Comparison of ENCODE assay signal across 1 cellular context in the genomic region with DNA sequence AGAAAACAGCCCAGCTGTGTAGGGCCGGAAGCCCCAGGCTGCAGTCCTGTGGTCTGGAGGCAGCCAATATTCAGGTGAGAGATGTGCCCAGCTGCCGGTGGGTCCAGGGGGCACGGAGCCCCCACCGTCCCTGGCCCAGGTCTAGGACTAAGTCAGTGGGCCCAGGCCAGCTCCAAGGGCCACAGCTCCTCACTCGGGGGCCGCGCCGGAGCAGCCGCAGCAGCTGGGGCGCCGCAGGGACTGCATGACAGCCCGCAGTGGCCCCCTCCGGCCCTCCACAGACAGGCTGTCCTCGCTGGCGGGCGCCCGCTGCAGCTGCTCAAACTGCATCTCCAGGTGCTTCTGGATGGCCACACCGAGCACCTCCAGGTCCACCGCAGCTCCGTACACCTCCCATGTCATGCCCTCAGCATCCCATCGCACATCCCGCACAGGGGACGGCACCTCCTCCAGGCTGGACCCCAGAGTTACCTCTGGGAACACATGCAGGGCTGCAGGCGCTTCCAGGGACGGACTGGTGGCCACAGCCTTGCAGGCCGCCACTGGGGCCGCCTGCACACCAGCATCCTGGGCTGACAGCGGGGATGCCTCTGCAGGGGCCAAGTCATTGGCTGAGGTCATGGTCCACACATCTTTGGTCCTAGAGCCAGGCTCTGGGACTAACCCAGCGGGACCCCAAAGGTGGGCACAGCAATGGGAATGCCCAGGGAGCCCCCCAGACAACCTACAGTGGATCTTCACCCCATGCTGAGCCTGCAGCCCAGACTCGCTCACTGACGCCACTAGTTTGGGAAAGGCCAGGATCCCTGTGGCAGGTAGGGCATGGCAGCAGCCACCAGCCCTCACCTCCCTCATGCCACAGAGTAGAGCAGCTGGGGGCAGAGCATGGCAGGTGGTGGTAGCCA.
TF ChIP-seq lines count a peak whose summit lies in the region.

No MANE protein-coding gene starts in this region.

TF ChIP-seq in K562, 482 proteins besides CTCF, POLR2A, EP300 and RAD21 (continues in another document):
- TF ChIP-seq ELF1 (tag; IDR thresholded peaks at IDR 0.05), result no peak
- TF ChIP-seq ZNF57 (CRISPR knock-in tag; IDR thresholded peaks at IDR 0.05), result no peak
- peak; percentile 39; the same call in 1 of the 2 replicates for TF ChIP-seq STAG1 (CRISPR knock-in tag; IDR thresholded peaks at IDR 0.05; ENCODE audit: borderline replicate concordance)
- TF ChIP-seq, protein P1, sequence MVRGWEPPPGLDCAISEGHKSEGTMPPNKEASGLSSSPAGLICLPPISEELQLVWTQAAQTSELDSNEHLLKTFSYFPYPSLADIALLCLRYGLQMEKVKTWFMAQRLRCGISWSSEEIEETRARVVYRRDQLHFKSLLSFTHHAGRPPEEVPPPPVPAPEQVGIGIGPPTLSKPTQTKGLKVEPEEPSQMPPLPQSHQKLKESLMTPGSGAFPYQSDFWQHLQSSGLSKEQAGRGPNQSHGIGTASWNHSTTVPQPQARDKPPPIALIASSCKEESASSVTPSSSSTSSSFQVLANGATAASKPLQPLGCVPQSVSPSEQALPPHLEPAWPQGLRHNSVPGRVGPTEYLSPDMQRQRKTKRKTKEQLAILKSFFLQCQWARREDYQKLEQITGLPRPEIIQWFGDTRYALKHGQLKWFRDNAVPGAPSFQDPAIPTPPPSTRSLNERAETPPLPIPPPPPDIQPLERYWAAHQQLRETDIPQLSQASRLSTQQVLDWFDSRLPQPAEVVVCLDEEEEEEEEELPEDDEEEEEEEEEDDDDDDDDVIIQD (CRISPR knock-in tag; IDR thresholded peaks at IDR 0.05), result no peak
- TF ChIP-seq SRSF9 (IDR thresholded peaks at IDR 0.05; ENCODE audit: borderline replicate concordance, low read depth, low read length), result no peak
- TF ChIP-seq RBM34 (IDR thresholded peaks at IDR 0.05; ENCODE audit: borderline replicate concordance, insufficient read depth, low read length), result no peak
- TF ChIP-seq, protein P2, sequence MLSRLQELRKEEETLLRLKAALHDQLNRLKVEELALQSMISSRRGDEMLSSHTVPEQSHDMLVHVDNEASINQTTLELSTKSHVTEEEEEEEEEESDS (CRISPR knock-in tag; IDR thresholded peaks at IDR 0.05), result no peak
- no peak for TF ChIP-seq ZNF263 (CRISPR knock-in tag; IDR thresholded peaks at IDR 0.05; ENCODE audit: borderline replicate concordance)
- TF ChIP-seq FOXP1 (CRISPR knock-in tag; IDR thresholded peaks at IDR 0.05), result 0 out of 2 replicates have a peak, but pooled peaks have one; percentile 27
- no peak for TF ChIP-seq HNRNPLL (IDR thresholded peaks at IDR 0.05; ENCODE audit: low read depth, low read length, poor library complexity, severe bottlenecking)
- no peak for TF ChIP-seq CBX2 (IDR thresholded peaks at IDR 0.05; ENCODE audit: insufficient read depth, low read length, poor library complexity, severe bottlenecking)
- TF ChIP-seq, protein P3, sequence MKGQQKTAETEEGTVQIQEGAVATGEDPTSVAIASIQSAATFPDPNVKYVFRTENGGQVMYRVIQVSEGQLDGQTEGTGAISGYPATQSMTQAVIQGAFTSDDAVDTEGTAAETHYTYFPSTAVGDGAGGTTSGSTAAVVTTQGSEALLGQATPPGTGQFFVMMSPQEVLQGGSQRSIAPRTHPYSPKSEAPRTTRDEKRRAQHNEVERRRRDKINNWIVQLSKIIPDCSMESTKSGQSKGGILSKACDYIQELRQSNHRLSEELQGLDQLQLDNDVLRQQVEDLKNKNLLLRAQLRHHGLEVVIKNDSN (CRISPR knock-in tag; IDR thresholded peaks at IDR 0.05), result peak; percentile 35; the same call in 1 of the 2 replicates
- no peak for TF ChIP-seq NEUROD1 (IDR thresholded peaks at IDR 0.05; ENCODE audit: borderline replicate concordance, low read depth, low read length, partially characterized antibody)
- TF ChIP-seq RBBP5 (IDR thresholded peaks at IDR 0.05; ENCODE audit: borderline replicate concordance, insufficient read depth, low read length, poor library complexity, severe bottlenecking), result peak; percentile 20
- TF ChIP-seq MTA1 (IDR thresholded peaks at IDR 0.05; ENCODE audit: borderline replicate concordance), result no peak
- no peak for TF ChIP-seq RBM39 (optimal IDR thresholded peaks at IDR 0.05; ENCODE audit: low read depth, low read length)
- peak; percentile 20; the same call in 1 of the 2 replicates for TF ChIP-seq CEBPG (CRISPR knock-in tag; IDR thresholded peaks at IDR 0.05)
- no peak for TF ChIP-seq CEBPG (tag; conservative IDR thresholded peaks at IDR 0.05 in 1 of 2, IDR thresholded peaks at IDR 0.05 in 1 of 2)
- TF ChIP-seq, protein P4, sequence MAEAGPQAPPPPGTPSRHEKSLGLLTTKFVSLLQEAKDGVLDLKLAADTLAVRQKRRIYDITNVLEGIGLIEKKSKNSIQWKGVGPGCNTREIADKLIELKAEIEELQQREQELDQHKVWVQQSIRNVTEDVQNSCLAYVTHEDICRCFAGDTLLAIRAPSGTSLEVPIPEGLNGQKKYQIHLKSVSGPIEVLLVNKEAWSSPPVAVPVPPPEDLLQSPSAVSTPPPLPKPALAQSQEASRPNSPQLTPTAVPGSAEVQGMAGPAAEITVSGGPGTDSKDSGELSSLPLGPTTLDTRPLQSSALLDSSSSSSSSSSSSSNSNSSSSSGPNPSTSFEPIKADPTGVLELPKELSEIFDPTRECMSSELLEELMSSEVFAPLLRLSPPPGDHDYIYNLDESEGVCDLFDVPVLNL (CRISPR knock-in tag; IDR thresholded peaks at IDR 0.05; ENCODE audit: low read depth), result no peak
- no peak for TF ChIP-seq SUPT5H (IDR thresholded peaks at IDR 0.05)
- no peak for TF ChIP-seq MECOM (CRISPR knock-in tag; IDR thresholded peaks at IDR 0.05)
- TF ChIP-seq, protein P5, sequence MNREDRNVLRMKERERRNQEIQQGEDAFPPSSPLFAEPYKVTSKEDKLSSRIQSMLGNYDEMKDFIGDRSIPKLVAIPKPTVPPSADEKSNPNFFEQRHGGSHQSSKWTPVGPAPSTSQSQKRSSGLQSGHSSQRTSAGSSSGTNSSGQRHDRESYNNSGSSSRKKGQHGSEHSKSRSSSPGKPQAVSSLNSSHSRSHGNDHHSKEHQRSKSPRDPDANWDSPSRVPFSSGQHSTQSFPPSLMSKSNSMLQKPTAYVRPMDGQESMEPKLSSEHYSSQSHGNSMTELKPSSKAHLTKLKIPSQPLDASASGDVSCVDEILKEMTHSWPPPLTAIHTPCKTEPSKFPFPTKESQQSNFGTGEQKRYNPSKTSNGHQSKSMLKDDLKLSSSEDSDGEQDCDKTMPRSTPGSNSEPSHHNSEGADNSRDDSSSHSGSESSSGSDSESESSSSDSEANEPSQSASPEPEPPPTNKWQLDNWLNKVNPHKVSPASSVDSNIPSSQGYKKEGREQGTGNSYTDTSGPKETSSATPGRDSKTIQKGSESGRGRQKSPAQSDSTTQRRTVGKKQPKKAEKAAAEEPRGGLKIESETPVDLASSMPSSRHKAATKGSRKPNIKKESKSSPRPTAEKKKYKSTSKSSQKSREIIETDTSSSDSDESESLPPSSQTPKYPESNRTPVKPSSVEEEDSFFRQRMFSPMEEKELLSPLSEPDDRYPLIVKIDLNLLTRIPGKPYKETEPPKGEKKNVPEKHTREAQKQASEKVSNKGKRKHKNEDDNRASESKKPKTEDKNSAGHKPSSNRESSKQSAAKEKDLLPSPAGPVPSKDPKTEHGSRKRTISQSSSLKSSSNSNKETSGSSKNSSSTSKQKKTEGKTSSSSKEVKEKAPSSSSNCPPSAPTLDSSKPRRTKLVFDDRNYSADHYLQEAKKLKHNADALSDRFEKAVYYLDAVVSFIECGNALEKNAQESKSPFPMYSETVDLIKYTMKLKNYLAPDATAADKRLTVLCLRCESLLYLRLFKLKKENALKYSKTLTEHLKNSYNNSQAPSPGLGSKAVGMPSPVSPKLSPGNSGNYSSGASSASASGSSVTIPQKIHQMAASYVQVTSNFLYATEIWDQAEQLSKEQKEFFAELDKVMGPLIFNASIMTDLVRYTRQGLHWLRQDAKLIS (CRISPR knock-in tag; IDR thresholded peaks at IDR 0.05), result no peak
- TF ChIP-seq HMGN3 (IDR thresholded peaks at IDR 0.05; ENCODE audit: borderline replicate concordance, extremely low read depth, insufficient read length, low read depth, low read length), result no peak
- TF ChIP-seq, protein P6, sequence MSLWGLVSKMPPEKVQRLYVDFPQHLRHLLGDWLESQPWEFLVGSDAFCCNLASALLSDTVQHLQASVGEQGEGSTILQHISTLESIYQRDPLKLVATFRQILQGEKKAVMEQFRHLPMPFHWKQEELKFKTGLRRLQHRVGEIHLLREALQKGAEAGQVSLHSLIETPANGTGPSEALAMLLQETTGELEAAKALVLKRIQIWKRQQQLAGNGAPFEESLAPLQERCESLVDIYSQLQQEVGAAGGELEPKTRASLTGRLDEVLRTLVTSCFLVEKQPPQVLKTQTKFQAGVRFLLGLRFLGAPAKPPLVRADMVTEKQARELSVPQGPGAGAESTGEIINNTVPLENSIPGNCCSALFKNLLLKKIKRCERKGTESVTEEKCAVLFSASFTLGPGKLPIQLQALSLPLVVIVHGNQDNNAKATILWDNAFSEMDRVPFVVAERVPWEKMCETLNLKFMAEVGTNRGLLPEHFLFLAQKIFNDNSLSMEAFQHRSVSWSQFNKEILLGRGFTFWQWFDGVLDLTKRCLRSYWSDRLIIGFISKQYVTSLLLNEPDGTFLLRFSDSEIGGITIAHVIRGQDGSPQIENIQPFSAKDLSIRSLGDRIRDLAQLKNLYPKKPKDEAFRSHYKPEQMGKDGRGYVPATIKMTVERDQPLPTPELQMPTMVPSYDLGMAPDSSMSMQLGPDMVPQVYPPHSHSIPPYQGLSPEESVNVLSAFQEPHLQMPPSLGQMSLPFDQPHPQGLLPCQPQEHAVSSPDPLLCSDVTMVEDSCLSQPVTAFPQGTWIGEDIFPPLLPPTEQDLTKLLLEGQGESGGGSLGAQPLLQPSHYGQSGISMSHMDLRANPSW (CRISPR knock-in tag; IDR thresholded peaks at IDR 0.05), result no peak
- TF ChIP-seq EWSR1 (IDR thresholded peaks at IDR 0.05; ENCODE audit: borderline replicate concordance, low read depth, partially characterized antibody), result no peak
- TF ChIP-seq, protein P7, sequence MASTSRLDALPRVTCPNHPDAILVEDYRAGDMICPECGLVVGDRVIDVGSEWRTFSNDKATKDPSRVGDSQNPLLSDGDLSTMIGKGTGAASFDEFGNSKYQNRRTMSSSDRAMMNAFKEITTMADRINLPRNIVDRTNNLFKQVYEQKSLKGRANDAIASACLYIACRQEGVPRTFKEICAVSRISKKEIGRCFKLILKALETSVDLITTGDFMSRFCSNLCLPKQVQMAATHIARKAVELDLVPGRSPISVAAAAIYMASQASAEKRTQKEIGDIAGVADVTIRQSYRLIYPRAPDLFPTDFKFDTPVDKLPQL (IDR thresholded peaks at IDR 0.05; ENCODE audit: extremely low read depth, insufficient read length), result no peak
- TF ChIP-seq ZFP36 (IDR thresholded peaks at IDR 0.05; ENCODE audit: low read depth, low read length, partially characterized antibody), result peak; percentile 93
- TF ChIP-seq, protein P8, sequence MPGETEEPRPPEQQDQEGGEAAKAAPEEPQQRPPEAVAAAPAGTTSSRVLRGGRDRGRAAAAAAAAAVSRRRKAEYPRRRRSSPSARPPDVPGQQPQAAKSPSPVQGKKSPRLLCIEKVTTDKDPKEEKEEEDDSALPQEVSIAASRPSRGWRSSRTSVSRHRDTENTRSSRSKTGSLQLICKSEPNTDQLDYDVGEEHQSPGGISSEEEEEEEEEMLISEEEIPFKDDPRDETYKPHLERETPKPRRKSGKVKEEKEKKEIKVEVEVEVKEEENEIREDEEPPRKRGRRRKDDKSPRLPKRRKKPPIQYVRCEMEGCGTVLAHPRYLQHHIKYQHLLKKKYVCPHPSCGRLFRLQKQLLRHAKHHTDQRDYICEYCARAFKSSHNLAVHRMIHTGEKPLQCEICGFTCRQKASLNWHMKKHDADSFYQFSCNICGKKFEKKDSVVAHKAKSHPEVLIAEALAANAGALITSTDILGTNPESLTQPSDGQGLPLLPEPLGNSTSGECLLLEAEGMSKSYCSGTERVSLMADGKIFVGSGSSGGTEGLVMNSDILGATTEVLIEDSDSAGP (CRISPR knock-in tag; IDR thresholded peaks at IDR 0.05), result no peak
- TF ChIP-seq MAFG (tag; conservative IDR thresholded peaks at IDR 0.05), result no peak
- TF ChIP-seq, protein P9, sequence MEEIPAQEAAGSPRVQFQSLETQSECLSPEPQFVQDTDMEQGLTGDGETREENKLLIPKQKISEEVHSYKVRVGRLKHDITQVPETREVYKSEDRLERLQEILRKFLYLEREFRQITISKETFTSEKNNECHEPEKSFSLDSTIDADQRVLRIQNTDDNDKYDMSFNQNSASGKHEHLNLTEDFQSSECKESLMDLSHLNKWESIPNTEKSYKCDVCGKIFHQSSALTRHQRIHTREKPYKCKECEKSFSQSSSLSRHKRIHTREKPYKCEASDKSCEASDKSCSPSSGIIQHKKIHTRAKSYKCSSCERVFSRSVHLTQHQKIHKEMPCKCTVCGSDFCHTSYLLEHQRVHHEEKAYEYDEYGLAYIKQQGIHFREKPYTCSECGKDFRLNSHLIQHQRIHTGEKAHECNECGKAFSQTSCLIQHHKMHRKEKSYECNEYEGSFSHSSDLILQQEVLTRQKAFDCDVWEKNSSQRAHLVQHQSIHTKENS (CRISPR knock-in tag; IDR thresholded peaks at IDR 0.05), result no peak
- TF ChIP-seq, protein P10, sequence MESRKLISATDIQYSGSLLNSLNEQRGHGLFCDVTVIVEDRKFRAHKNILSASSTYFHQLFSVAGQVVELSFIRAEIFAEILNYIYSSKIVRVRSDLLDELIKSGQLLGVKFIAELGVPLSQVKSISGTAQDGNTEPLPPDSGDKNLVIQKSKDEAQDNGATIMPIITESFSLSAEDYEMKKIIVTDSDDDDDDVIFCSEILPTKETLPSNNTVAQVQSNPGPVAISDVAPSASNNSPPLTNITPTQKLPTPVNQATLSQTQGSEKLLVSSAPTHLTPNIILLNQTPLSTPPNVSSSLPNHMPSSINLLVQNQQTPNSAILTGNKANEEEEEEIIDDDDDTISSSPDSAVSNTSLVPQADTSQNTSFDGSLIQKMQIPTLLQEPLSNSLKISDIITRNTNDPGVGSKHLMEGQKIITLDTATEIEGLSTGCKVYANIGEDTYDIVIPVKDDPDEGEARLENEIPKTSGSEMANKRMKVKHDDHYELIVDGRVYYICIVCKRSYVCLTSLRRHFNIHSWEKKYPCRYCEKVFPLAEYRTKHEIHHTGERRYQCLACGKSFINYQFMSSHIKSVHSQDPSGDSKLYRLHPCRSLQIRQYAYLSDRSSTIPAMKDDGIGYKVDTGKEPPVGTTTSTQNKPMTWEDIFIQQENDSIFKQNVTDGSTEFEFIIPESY (CRISPR knock-in tag; IDR thresholded peaks at IDR 0.05), result no peak
- no peak for TF ChIP-seq MYC (IDR thresholded peaks at IDR 0.05; ENCODE audit: low read depth, low read length)
- TF ChIP-seq MYC (CRISPR knock-in tag; IDR thresholded peaks at IDR 0.05; ENCODE audit: borderline replicate concordance, low read depth), result no peak
- no peak for TF ChIP-seq ELF2 (CRISPR knock-in tag; IDR thresholded peaks at IDR 0.05)
- TF ChIP-seq FOXK1 (CRISPR knock-in tag; IDR thresholded peaks at IDR 0.05; ENCODE audit: borderline replicate concordance), result no peak
- TF ChIP-seq ZNF551 (CRISPR knock-in tag; IDR thresholded peaks at IDR 0.05), result no peak
- TF ChIP-seq CREB1 (IDR thresholded peaks at IDR 0.05), result no peak
- TF ChIP-seq CREB1 (CRISPR knock-in tag; IDR thresholded peaks at IDR 0.05), result peak; percentile 27; the same call in 1 of the 2 replicates
- no peak for TF ChIP-seq ATF1 (CRISPR knock-in tag; IDR thresholded peaks at IDR 0.05)
- no peak for TF ChIP-seq ATF1 (tag; IDR thresholded peaks at IDR 0.05)
- TF ChIP-seq, protein P11, sequence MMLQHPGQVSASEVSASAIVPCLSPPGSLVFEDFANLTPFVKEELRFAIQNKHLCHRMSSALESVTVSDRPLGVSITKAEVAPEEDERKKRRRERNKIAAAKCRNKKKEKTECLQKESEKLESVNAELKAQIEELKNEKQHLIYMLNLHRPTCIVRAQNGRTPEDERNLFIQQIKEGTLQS (IDR thresholded peaks at IDR 0.05), result no peak
- TF ChIP-seq, protein P11 (CRISPR knock-in tag; conservative IDR thresholded peaks at IDR 0.05), result no peak
- no peak for TF ChIP-seq HEY1 (CRISPR knock-in tag; IDR thresholded peaks at IDR 0.05; ENCODE audit: borderline replicate concordance)
